Comparison of ENCODE assay signal across 28 cellular contexts in genomic region chr3:150564243-150564642, GRCh38.
"Had no signal": no experiment of that assay in that cellular context is flagged by ENCODE, and none has a peak within 500 bp of the region (broad histone marks: within the 10 kb centered on the region; RNA-seq: fewer than 3 reads in every experiment).

No MANE protein-coding gene starts in this region.

- ATAC-seq: natural killer cell; psoas muscle; right cardiac atrium; sciatic nerve; stimulated activated memory B cell treated with anti-CD40 and anti-IgM and Interleukin-4, amounts not matched to agents 10 μg/mL and 1 μg/mL and 100 μg/mL, for 72 hours; stimulated activated naive CD8-positive, alpha-beta T cell treated with anti-CD3 and anti-CD28 coated beads, Interleukin-15, amount 100 ng/mL, for 72 hours; stimulated activated naive CD8-positive, alpha-beta T cell treated with anti-CD3 and anti-CD28 coated beads, Interleukin-15, Interleukin-2, amounts not matched to agents 100 U/mL and 50 U/mL, for 24 hours; upper lobe of right lung had no signal

- DNase-seq: natural killer cell; occipital lobe; ovary; posterior cingulate gyrus; psoas muscle; right cardiac atrium; spleen; stimulated activated CD4-positive, alpha-beta T cell treated with anti-CD3 and anti-CD28 coated beads, Interleukin-12 subunit alpha, Interleukin-12 subunit beta, amount 100 ng/mL, for 4 hours; stimulated activated CD4-positive, alpha-beta T cell treated with anti-CD3 and anti-CD28 coated beads, Interleukin-1b, Interleukin-23, amount 100 ng/mL, for 48 hours; stimulated activated CD4-positive, alpha-beta T cell treated with anti-CD3 and anti-CD28 coated beads, Interleukin-4, amount 100 ng/mL, for 1 hour; stimulated activated CD4-positive, alpha-beta T cell treated with anti-CD3 and anti-CD28 coated beads, Interleukin-4, amount 100 ng/mL, for 4 hours; stimulated activated CD8-positive, alpha-beta memory T cell treated with anti-CD3 and anti-CD28 coated beads, Interleukin-4, amount 100 ng/mL, for 48 hours; stimulated activated naive CD4-positive, alpha-beta T cell; stimulated activated naive CD8-positive, alpha-beta T cell treated with anti-CD3 and anti-CD28 coated beads, Interleukin-15, amount 100 ng/mL, for 72 hours; stimulated activated naive CD8-positive, alpha-beta T cell treated with anti-CD3 and anti-CD28 coated beads, Interleukin-15, Interleukin-2, amounts not matched to agents 100 U/mL and 50 U/mL, for 24 hours; substantia nigra; testis; tibial artery; transverse colon; upper lobe of right lung; uterus had no signal

- H3K4me3 ChIP-seq: neural progenitor cell, ovary, psoas muscle, skin epidermis, smooth muscle cell, spleen, suprapubic skin, testis, tibial artery, transverse colon, upper lobe of right lung, uterus had no signal

- H3K27ac ChIP-seq: neural progenitor cell, ovary, parathyroid adenoma, psoas muscle, skin epidermis, spleen, suprapubic skin, testis, tibial artery, transverse colon, upper lobe of right lung, uterus had no signal
